11 cellular contexts compared by ENCODE assay signal in genomic region chr12:85310456-85311076, GRCh38. TPM values are rescaled to one million over a fixed set of nuclear protein-coding genes. Genes with fewer than 3 reads are reported as not detected.
A peak's percentile ranks its signal among the peaks of the same experiment; 100 is the strongest.
DNase-seq lines count a peak whose midpoint lies in the region; ATAC-seq and TF ChIP-seq lines count a peak whose summit lies in the region.
"Had no signal": no experiment of that assay in that cellular context is flagged by ENCODE, and none has a peak within 500 bp of the region (broad histone marks: within the 10 kb centered on the region; RNA-seq: fewer than 3 reads in every experiment).

No MANE protein-coding gene starts in this region.

- H3K27me3 ChIP-seq in heart left ventricle (peaks cover 0 to 14% (median 0%) of the 10 kb centered on the region in 9 donors), smooth muscle cell (ENCODE audit: low read depth) (no peaks in the 10 kb centered on the region)

- no peak overlapping the region for H3K27ac ChIP-seq in heart left ventricle
- no peak overlapping the region for H3K27ac ChIP-seq in OCI-LY7 (ENCODE audit: low read depth, low read length, poor library complexity, severe bottlenecking)
- H3K27ac ChIP-seq in smooth muscle cell (ENCODE audit: low read depth), result no peak overlapping the region

- CTCF ChIA-PET in OCI-LY7 (lab: Charles Lee; ENCODE audit: unreplicated experiment), result no interaction called here

- H3K79me2 ChIP-seq in OCI-LY7 (ENCODE audit: insufficient read depth, low read depth, low read length) (no peaks in the 10 kb centered on the region), smooth muscle cell (ENCODE audit: low read depth) (no peaks in the 10 kb centered on the region)

- H3K9me3 ChIP-seq in heart left ventricle (no peaks in the 10 kb centered on the region), OCI-LY7 (ENCODE audit: low read length) (no peaks in the 10 kb centered on the region), smooth muscle cell (replicated peaks; ENCODE audit: low read depth) (no peaks in the 10 kb centered on the region)

- intact Hi-C loops in heart left ventricle (cut with DNase I), result loop anchor here in 1 of 10 donors (5.0 kb wide), 1 partner anchor 137 kb away; no protein-coding TSS in a partner anchor
- intact Hi-C loops in left cardiac atrium (cut with DNase I), result no loop called here
- intact Hi-C loops in OCI-LY7 (cut with micrococcal nuclease; ENCODE audit: unreplicated experiment), result no loop called here

- H2AFZ ChIP-seq in OCI-LY7 (ENCODE audit: low read length) (no peak overlapping the region), smooth muscle cell (ENCODE audit: low read depth) (peak overlapping the region; percentile 21)

- no peak overlapping the region for H3K4me2 ChIP-seq in OCI-LY7 (ENCODE audit: low read length)
- no peak overlapping the region for H3K4me2 ChIP-seq in smooth muscle cell

- H3K4me3 ChIP-seq in heart left ventricle, result no peak overlapping the region
- H3K4me3 ChIP-seq in OCI-LY7 (ENCODE audit: low read depth, low read length, poor library complexity, severe bottlenecking), result no peak overlapping the region
- H3K4me3 ChIP-seq in smooth muscle cell, result no peak overlapping the region

- H4K20me1 ChIP-seq in OCI-LY7 (ENCODE audit: insufficient read depth, low read length) (no peaks in the 10 kb centered on the region), smooth muscle cell (ENCODE audit: low read depth) (no peaks in the 10 kb centered on the region)

- no peaks in the 10 kb centered on the region for H3F3A ChIP-seq in smooth muscle cell (ENCODE audit: low read depth)

- DNase-seq in heart left ventricle (no peak), left cardiac atrium (no peak), OCI-LY7 (ENCODE audit: low spot score) (peak; percentile 10), fibroblast of gingiva (ENCODE audit: low read depth) (peak; percentile 2), smooth muscle cell (lab: John Stamatoyannopoulos, UW; ENCODE audit: unreplicated experiment) (no peak), T-helper 2 cell (no peak), NCI-H1417 treated with DMSO at 0.1 percent for 48 hours (lab: John Stamatoyannopoulos, UW) (no peak)
- DNase-seq: CD4-positive, CD25-positive, alpha-beta regulatory T cell; central memory CD4-positive, alpha-beta T cell; stimulated activated naive CD4-positive, alpha-beta T cell treated with Interleukin-2 at 50 U/mL for 16 hours had no signal

- H3K9ac ChIP-seq in smooth muscle cell (ENCODE audit: low read depth), result no peak overlapping the region

- no peaks in the 10 kb centered on the region for H3K4me1 ChIP-seq in heart left ventricle
- H3K4me1 ChIP-seq in OCI-LY7 (ENCODE audit: insufficient read depth, low read length, poor library complexity, severe bottlenecking), result no peaks in the 10 kb centered on the region
- H3K4me1 ChIP-seq in smooth muscle cell (ENCODE audit: low read depth), result no peaks in the 10 kb centered on the region

- TF ChIP-seq POLR2A in heart left ventricle (IDR thresholded peaks at IDR 0.05), result no peak

- no TSS peak for BruUV-seq in OCI-LY7 (replicated peaks; lab: Mats Ljungman, UMichigan)

- TF ChIP-seq CTCF in heart left ventricle (IDR thresholded peaks at IDR 0.05) (peak in 9 of 12 donors; percentile 10 to 46 (median 28)), OCI-LY7 (conservative IDR thresholded peaks at IDR 0.05; ENCODE audit: low read length) (peak; percentile 77), smooth muscle cell (IDR thresholded peaks at IDR 0.05; ENCODE audit: borderline replicate concordance, insufficient read depth, poor library complexity, severe bottlenecking) (peak; percentile 59)

- ATAC-seq in heart left ventricle, result no peak
- ATAC-seq in left cardiac atrium, result no peak
- ATAC-seq in GM18520 (IDR thresholded peaks at IDR 0.05; ENCODE audit: unreplicated experiment), result no peak

- H3K36me3 ChIP-seq in heart left ventricle (no peaks in the 10 kb centered on the region), OCI-LY7 (ENCODE audit: insufficient read depth, low read length) (no peaks in the 10 kb centered on the region), smooth muscle cell (ENCODE audit: low read depth) (no peaks in the 10 kb centered on the region)

- POLR2A ChIA-PET in OCI-LY7 (lab: Charles Lee), result no interaction called here

- H3K9me2 ChIP-seq in OCI-LY7 (ENCODE audit: insufficient read depth, low read length), result no peaks in the 10 kb centered on the region

- WGBS in heart left ventricle, 4 donors, result 83 to 91% (median 89%) methylated on average over 2 of the region's 2 CpGs
- 89% methylated on average over 2 of the region's 2 CpGs for WGBS in smooth muscle cell (ENCODE audit: low lambda C conversion rate)

RNA-seq across cellular contexts. Expression of gene ALX1, which starts 30.5 kb away (rescaled TPM):
- total RNA-seq in heart left ventricle (not detected), left cardiac atrium (not detected), OCI-LY7 (2022) (not detected in 2 replicates), smooth muscle cell (1.5 and 3.1 TPM in 2 replicates)
- polyA plus RNA-seq in heart left ventricle (not detected), smooth muscle cell (0.69 and 3.5 TPM in 2 replicates)
- not detected in 2 replicates for total RNA-seq in OCI-LY7 (2014; rRNA removed; shearing (Covaris generic))
- total RNA-seq: CD4-positive, CD25-positive, alpha-beta regulatory T cell had no signal
- polyA plus RNA-seq: CD4-positive, CD25-positive, alpha-beta regulatory T cell had no signal

Comparison
In these comparisons a context has a peak if more than half of its experiments do, and no peak if none do; other contexts are left out.
1. DNase-seq: peak in OCI-LY7 (single experiment) and fibroblast of gingiva (single experiment); none in heart left ventricle (0 of 5), left cardiac atrium (single experiment), smooth muscle cell (single experiment), T-helper 2 cell (0 of 5) and NCI-H1417 treated with DMSO at 0.1 percent for 48 hours (single experiment).
2. Peak in every context shown above with its lines, with median percentiles within 50 percentile points of each other: CTCF ChIP-seq.